6 cellular contexts compared by ENCODE assay signal in genomic region chr19:5623397-5624153, GRCh38. TPM values are rescaled to one million over a fixed set of nuclear protein-coding genes. Genes with fewer than 3 reads are reported as not detected.
DNase-seq lines count a peak whose midpoint lies in the region; ATAC-seq, FAIRE-seq and TF ChIP-seq lines count a peak whose summit lies in the region.

No MANE protein-coding gene starts in this region.

- peak overlapping the region; percentile 94 for H3K4ac ChIP-seq in IMR-90 (ENCODE audit: low read depth, low read length)

- peak overlapping the region; percentile 71 for H2BK5ac ChIP-seq in IMR-90 (ENCODE audit: low read depth, low read length, poor library complexity, severe bottlenecking)

- peaks cover 14 to 68% of the 10 kb centered on the region in 2 experiments for H3K79me1 ChIP-seq in IMR-90 (ENCODE audit: low read depth in 1 of 2, low read length in 2 of 2)

- TF ChIP-seq RAD21 in IMR-90 (IDR thresholded peaks at IDR 0.05; ENCODE audit: low read length), result no peak

- no peaks in the 10 kb centered on the region for H3K9me3 ChIP-seq in IMR-90 (ENCODE audit: control insufficient read depth, insufficient read depth, low read length)
- no peaks in the 10 kb centered on the region for H3K9me3 ChIP-seq in neuron (ENCODE audit: low read length)

- no peak overlapping the region for H2BK15ac ChIP-seq in IMR-90 (ENCODE audit: low read depth, low read length)

- WGBS in IMR-90 (ENCODE audit: extremely low coverage in 2 of 2, insufficient read length in 1 of 2), 2 experiments, result 0% methylated on average over 16 of the region's 55 CpGs; no CpG with 5 or more reads in 1 of the 2 experiments

- H3K4me1 ChIP-seq in IMR-90 (ENCODE audit: control insufficient read depth, insufficient read depth, low read length), result peaks cover 19% of the 10 kb centered on the region
- H3K4me1 ChIP-seq in neuron (ENCODE audit: insufficient read depth, low read length), result peaks cover 35% of the 10 kb centered on the region

- H2AK5ac ChIP-seq in IMR-90 (ENCODE audit: low read depth, low read length), result peak overlapping the region; percentile 99

- peak overlapping the region; percentile 96 for H3K23ac ChIP-seq in IMR-90 (ENCODE audit: low read depth, low read length)

- no peak overlapping the region for H2BK20ac ChIP-seq in IMR-90 (ENCODE audit: low read depth, low read length)

- H4K5ac ChIP-seq in IMR-90 (ENCODE audit: low read depth, low read length), result peak overlapping the region; percentile 83

- FAIRE-seq in bronchial epithelial cell (lab: Jason Lieb, UNC), result no peak

- H3K36me3 ChIP-seq in BJ (ENCODE audit: control insufficient read depth, insufficient read depth, low read length) (peaks cover 9% of the 10 kb centered on the region), IMR-90 (ENCODE audit: control insufficient read depth, insufficient read depth, low read length) (peaks cover 40% of the 10 kb centered on the region), bronchial epithelial cell (ENCODE audit: control insufficient read depth, insufficient read depth, low read length) (peaks cover 14% of the 10 kb centered on the region), neuron (ENCODE audit: insufficient read depth, low read length) (peaks cover 63% of the 10 kb centered on the region)

- H3K18ac ChIP-seq in IMR-90 (ENCODE audit: low read depth, low read length), result peak overlapping the region; percentile 42; the same call in 1 of the 2 replicates

- peak overlapping the region; percentile 80 for H3K9ac ChIP-seq in IMR-90 (ENCODE audit: low read depth, low read length)

- no peak for TF ChIP-seq CTCF in BJ (IDR thresholded peaks at IDR 0.05; ENCODE audit: insufficient read depth, low read depth, low read length)
- TF ChIP-seq CTCF in IMR-90 (conservative IDR thresholded peaks at IDR 0.05; ENCODE audit: low read depth, low read length), result no peak
- no peak for TF ChIP-seq CTCF in bronchial epithelial cell (IDR thresholded peaks at IDR 0.05; ENCODE audit: insufficient read depth, low read length, severe bottlenecking)

- POLR2A ChIA-PET in BJ (lab: Charles Lee), result interaction anchor here (0.6 kb wide), 1 partner anchor 67 kb away, joined by 3 read pairs; no protein-coding TSS in a partner anchor
- POLR2A ChIA-PET in IMR-90 (lab: Charles Lee; ENCODE audit: unreplicated experiment), result interaction anchor here (0.7 kb wide), 1 partner anchor 23 kb away, joined by 5 read pairs; no protein-coding TSS in a partner anchor

- H2BK120ac ChIP-seq in IMR-90 (ENCODE audit: low read depth, low read length), result peak overlapping the region; percentile 41; the same call in 1 of the 2 replicates

- peak; percentile 0; the same call in 1 of the 2 replicates for ATAC-seq in IMR-90 (ENCODE audit: low read depth)
- ATAC-seq in GM18868 (IDR thresholded peaks at IDR 0.05; ENCODE audit: unreplicated experiment), result no peak
- ATAC-seq in HG03442 (IDR thresholded peaks at IDR 0.05; ENCODE audit: unreplicated experiment), result no peak

- H2AFZ ChIP-seq in IMR-90 (replicated peaks; ENCODE audit: low read length, poor library complexity) (peak overlapping the region; percentile 97), neuron (ENCODE audit: low read depth, low read length) (peak overlapping the region; percentile 28)

- peaks cover 19% of the 10 kb centered on the region for H3K9me1 ChIP-seq in IMR-90 (ENCODE audit: insufficient read depth, low read length)

- dilution Hi-C loops in IMR-90 (cut with HindIII; ENCODE audit: low sequenced_read_pairs, unreplicated experiment), result no loop called here

- H3K56ac ChIP-seq in IMR-90 (ENCODE audit: extremely low read depth, insufficient read depth, low read length), result peak overlapping the region; percentile 88

- in situ Hi-C loops in IMR-90 (cut with MboI; ENCODE audit: low sequenced_read_pairs), result no loop called here

- no peaks in the 10 kb centered on the region for H3K27me3 ChIP-seq in BJ (ENCODE audit: control insufficient read depth, insufficient read depth, low read length)
- no peaks in the 10 kb centered on the region for H3K27me3 ChIP-seq in IMR-90 (ENCODE audit: control insufficient read depth, insufficient read depth, low read length)
- no peaks in the 10 kb centered on the region for H3K27me3 ChIP-seq in bronchial epithelial cell (ENCODE audit: control insufficient read depth, insufficient read depth, low read length)
- H3K27me3 ChIP-seq in neuron (ENCODE audit: insufficient read depth, low read length), result no peaks in the 10 kb centered on the region

- peak overlapping the region; percentile 76 for H3K4me2 ChIP-seq in IMR-90 (ENCODE audit: low read depth, low read length)

- DNase-seq in BJ (ENCODE audit: low read depth) (no peak), IMR-90 (no peak), bronchial epithelial cell (ENCODE audit: low read depth) (no peak)

- intact Hi-C loops in IMR-90 (cut with micrococcal nuclease), result loop anchor here (5.0 kb wide), 1 partner anchor 44 kb away; no protein-coding TSS in a partner anchor

- peak overlapping the region; percentile 100 for H2AK9ac ChIP-seq in IMR-90 (replicated peaks; ENCODE audit: low read depth, low read length, poor library complexity)

- peak overlapping the region; percentile 90 for H3K4me3 ChIP-seq in BJ (ENCODE audit: low read depth, low read length)
- peak overlapping the region; percentile 64 for H3K4me3 ChIP-seq in IMR-90 (ENCODE audit: insufficient read depth, low read depth, low read length)
- H3K4me3 ChIP-seq in bronchial epithelial cell (ENCODE audit: low read depth, low read length), result peak overlapping the region; percentile 92
- peak overlapping the region; percentile 100 for H3K4me3 ChIP-seq in neuron (ENCODE audit: low read length)

- TF ChIP-seq POLR2A in IMR-90 (IDR thresholded peaks at IDR 0.05; ENCODE audit: low read depth, low read length), result no peak

- H4K91ac ChIP-seq in IMR-90 (ENCODE audit: insufficient read depth, low read depth, low read length), result peak overlapping the region; percentile 90

- peak overlapping the region; percentile 82 for H3K27ac ChIP-seq in IMR-90 (ENCODE audit: insufficient read depth, low read length)

- BruUV-seq in IMR-90 (replicated peaks; lab: Mats Ljungman, UMichigan), result no TSS peak

- H4K8ac ChIP-seq in IMR-90 (ENCODE audit: low read depth in 2 of 2, low read length in 2 of 2), result peak overlapping the region; percentile 75 to 87

- peak overlapping the region; percentile 98 for H3K14ac ChIP-seq in IMR-90 (replicated peaks; ENCODE audit: low read depth, low read length)

- CTCF ChIA-PET in BJ (lab: Yijun Ruan, JAX), result interaction anchor here (0.8 to 1.7 kb wide), 3 partner anchors 64 to 68 kb away, joined by 3 to 4 read pairs (median 4); partner anchors contain the start of gene RPL36
- CTCF ChIA-PET in IMR-90 (lab: Yijun Ruan, JAX), result no interaction called here

- peaks cover 72% of the 10 kb centered on the region for H4K20me1 ChIP-seq in IMR-90 (ENCODE audit: insufficient read depth, low read length)

TF ChIP-seq in IMR-90, 13 proteins besides CTCF, POLR2A, EP300 and RAD21 (continues in another document):
- TF ChIP-seq FOS (IDR thresholded peaks at IDR 0.05; ENCODE audit: low read depth, low read length) (no peak), CHD1 (IDR thresholded peaks at IDR 0.05; ENCODE audit: low read depth, low read length) (no peak; the same call in 1 of the 2 replicates)
- TF ChIP-seq, protein P1, sequence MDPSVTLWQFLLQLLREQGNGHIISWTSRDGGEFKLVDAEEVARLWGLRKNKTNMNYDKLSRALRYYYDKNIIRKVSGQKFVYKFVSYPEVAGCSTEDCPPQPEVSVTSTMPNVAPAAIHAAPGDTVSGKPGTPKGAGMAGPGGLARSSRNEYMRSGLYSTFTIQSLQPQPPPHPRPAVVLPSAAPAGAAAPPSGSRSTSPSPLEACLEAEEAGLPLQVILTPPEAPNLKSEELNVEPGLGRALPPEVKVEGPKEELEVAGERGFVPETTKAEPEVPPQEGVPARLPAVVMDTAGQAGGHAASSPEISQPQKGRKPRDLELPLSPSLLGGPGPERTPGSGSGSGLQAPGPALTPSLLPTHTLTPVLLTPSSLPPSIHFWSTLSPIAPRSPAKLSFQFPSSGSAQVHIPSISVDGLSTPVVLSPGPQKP (IDR thresholded peaks at IDR 0.05; ENCODE audit: borderline replicate concordance, low read depth, low read length), result no peak

RNA-seq across cellular contexts. Expression of gene SAFB, which starts 0.7 kb away (rescaled TPM):
- polyA plus RNA-seq in BJ (2011; rRNA removed) (20.8 and 22.3 TPM in 2 replicates), IMR-90 (2012; rRNA removed) (36.6 and 41.2 TPM in 2 replicates)
- polyA minus RNA-seq in BJ (2011; rRNA and poly(A)+ RNA removed), result 9.8 and 14.0 TPM in 2 replicates
- total RNA-seq in IMR-90 (2012; rRNA removed) (18.5 and 26.1 TPM in 2 replicates), bronchial epithelial cell (44.0 and 80.6 TPM in 2 replicates)
- 51.4 and 92.6 TPM in 2 replicates for polyA plus RNA-seq in IMR-90 (2012; cell fraction: cytosol; rRNA removed)
- 92.9 and 147 TPM in 2 replicates for polyA plus RNA-seq in IMR-90 (2012; cell fraction: nucleus; rRNA removed; ENCODE audit: low replicate concordance)

RNA-seq across cellular contexts. Expression of gene SAFB2, which starts 1.0 kb away (rescaled TPM):
- polyA plus RNA-seq in BJ (2011; rRNA removed) (13.3 and 15.3 TPM in 2 replicates), IMR-90 (2012; rRNA removed) (26.2 and 28.6 TPM in 2 replicates)
- 17.8 and 20.5 TPM in 2 replicates for polyA minus RNA-seq in BJ (2011; rRNA and poly(A)+ RNA removed)
- total RNA-seq in IMR-90 (2012; rRNA removed) (11.8 and 17.8 TPM in 2 replicates), bronchial epithelial cell (24.0 and 37.4 TPM in 2 replicates)
- polyA plus RNA-seq in IMR-90 (2012; cell fraction: cytosol; rRNA removed), result 15.9 and 19.7 TPM in 2 replicates
- 82.6 and 84.3 TPM in 2 replicates for polyA plus RNA-seq in IMR-90 (2012; cell fraction: nucleus; rRNA removed; ENCODE audit: low replicate concordance)

RNA-seq across cellular contexts. Expression of gene TINCR, which starts 55.8 kb away (rescaled TPM):
- polyA plus RNA-seq in BJ (2011; rRNA removed) (0.07 and 0.23 TPM in 2 replicates), IMR-90 (2012; rRNA removed) (0.03 and 0.05 TPM in 2 replicates)
- polyA minus RNA-seq in BJ (2011; rRNA and poly(A)+ RNA removed), result not detected in 2 replicates
- total RNA-seq in IMR-90 (2012; rRNA removed) (not detected in 2 replicates), bronchial epithelial cell (4.2 and 10.1 TPM in 2 replicates)
- 0.03 TPM in 1 of 2 replicates, not detected in the other for polyA plus RNA-seq in IMR-90 (2012; cell fraction: cytosol; rRNA removed)
- 0.14 and 0.30 TPM in 2 replicates for polyA plus RNA-seq in IMR-90 (2012; cell fraction: nucleus; rRNA removed; ENCODE audit: low replicate concordance)

RNA-seq across cellular contexts. Expression of gene MICOS13, which starts 56.7 kb away (rescaled TPM):
- polyA plus RNA-seq in BJ (2011; rRNA removed) (65.2 and 67.8 TPM in 2 replicates), IMR-90 (2012; rRNA removed) (48.9 and 80.2 TPM in 2 replicates)
- 11.5 and 19.8 TPM in 2 replicates for polyA minus RNA-seq in BJ (2011; rRNA and poly(A)+ RNA removed)
- total RNA-seq in IMR-90 (2012; rRNA removed) (14.5 and 15.8 TPM in 2 replicates), bronchial epithelial cell (30.0 and 54.0 TPM in 2 replicates)
- 91.5 and 98.4 TPM in 2 replicates for polyA plus RNA-seq in IMR-90 (2012; cell fraction: cytosol; rRNA removed)
- 22.5 and 47.5 TPM in 2 replicates for polyA plus RNA-seq in IMR-90 (2012; cell fraction: nucleus; rRNA removed; ENCODE audit: low replicate concordance)

RNA-seq across cellular contexts. Expression of gene HSD11B1L, which starts 57.3 kb away (rescaled TPM):
- 5.3 and 5.6 TPM in 2 replicates for polyA plus RNA-seq in BJ (2011; rRNA removed)
- 0.72 and 1.2 TPM in 2 replicates for polyA minus RNA-seq in BJ (2011; rRNA and poly(A)+ RNA removed)
- total RNA-seq in IMR-90 (2012; rRNA removed), result 1.9 and 2.2 TPM in 2 replicates
- 7.2 and 8.2 TPM in 2 replicates for polyA plus RNA-seq in IMR-90 (2012; rRNA removed)
- polyA plus RNA-seq in IMR-90 (2012; cell fraction: cytosol; rRNA removed), result 9.8 and 14.6 TPM in 2 replicates
- polyA plus RNA-seq in IMR-90 (2012; cell fraction: nucleus; rRNA removed; ENCODE audit: low replicate concordance), result 10.8 and 19.3 TPM in 2 replicates
- total RNA-seq in bronchial epithelial cell, result 7.1 and 8.6 TPM in 2 replicates
